8 cellular contexts compared by ENCODE assay signal in genomic region chrX:53441531-53442321, GRCh38. TPM values are rescaled to one million over a fixed set of nuclear protein-coding genes. Genes with fewer than 3 reads are reported as not detected.
DNase-seq lines count a peak whose midpoint lies in the region; ATAC-seq and TF ChIP-seq lines count a peak whose summit lies in the region.

No MANE protein-coding gene starts in this region.

- peaks cover 6% of the 10 kb centered on the region for H3K4me1 Mint-ChIP-seq in central memory CD8-positive, alpha-beta T cell

- peaks cover 5% of the 10 kb centered on the region for H3K27me3 ChIP-seq in kidney epithelial cell (ENCODE audit: control insufficient read depth, insufficient read depth, low read length)

- ATAC-seq in GM18498 (IDR thresholded peaks at IDR 0.05; ENCODE audit: unreplicated experiment) (peak; percentile 84), HG03060 (IDR thresholded peaks at IDR 0.05; ENCODE audit: low read depth, unreplicated experiment) (peak; percentile 33)
- ATAC-seq in central memory CD8-positive, alpha-beta T cell (replicated peaks; ENCODE audit: extremely low read depth, poor library complexity, severe bottlenecking): peak; percentile 68

- no peaks in the 10 kb centered on the region for H3K36me3 ChIP-seq in kidney epithelial cell (ENCODE audit: control insufficient read depth, insufficient read depth, low read length)

- no peaks in the 10 kb centered on the region for H3K9me3 Mint-ChIP-seq in central memory CD8-positive, alpha-beta T cell

- H3K4me3 ChIP-seq in kidney epithelial cell (ENCODE audit: low read depth, low read length): peak overlapping the region; percentile 45

- TF ChIP-seq CTCF in kidney epithelial cell (IDR thresholded peaks at IDR 0.05; ENCODE audit: insufficient read depth, low read length, poor library complexity, severe bottlenecking): no peak

- DNase-seq in NCI-H2171 treated with DMSO at 0.1 percent for 48 hours (lab: John Stamatoyannopoulos, UW): peak; percentile 68
- peak; percentile 80 for DNase-seq in activated CD4-positive, CD25-positive, alpha-beta regulatory T cell treated with anti-CD3 and anti-CD28 coated beads, Interleukin-2, amount 50 U/mL, for 72 hours
- peak; percentile 27 to 33 for DNase-seq in central memory CD8-positive, alpha-beta T cell (ENCODE audit: low spot score in 2 of 2)
- no peak for DNase-seq in kidney epithelial cell (ENCODE audit: low read depth)
- DNase-seq in stimulated activated CD4-positive, alpha-beta T cell treated with anti-CD3 and anti-CD28 coated beads, Interleukin-15, amount 100 ng/mL, for 48 hours (ENCODE audit: low read depth in 2 of 2): peak; percentile 50 to 68
- no peak for DNase-seq in UCSD-AML1 (lab: John Stamatoyannopoulos, UW; ENCODE audit: unreplicated experiment)

- H3K36me3 Mint-ChIP-seq in central memory CD8-positive, alpha-beta T cell (ENCODE audit: insufficient read depth): no peaks in the 10 kb centered on the region

- peak overlapping the region; percentile 22 for H3K27ac Mint-ChIP-seq in central memory CD8-positive, alpha-beta T cell (ENCODE audit: low read depth)

- H3K4me3 Mint-ChIP-seq in central memory CD8-positive, alpha-beta T cell: peak overlapping the region; percentile 70

- H3K27me3 Mint-ChIP-seq in central memory CD8-positive, alpha-beta T cell: peaks cover 9% of the 10 kb centered on the region

RNA-seq across cellular contexts. Expression of gene HSD17B10, which starts 7.6 kb away (rescaled TPM):
- 85.8 and 97.4 TPM in 2 replicates for total RNA-seq in kidney epithelial cell

RNA-seq across cellular contexts. Expression of gene RIBC1, which starts 19.1 kb away (rescaled TPM):
- 0.38 and 0.41 TPM in 2 replicates for total RNA-seq in kidney epithelial cell

RNA-seq across cellular contexts. Expression of gene SMC1A, which starts 19.3 kb away (rescaled TPM):
- 18.8 and 30.4 TPM in 2 replicates for total RNA-seq in kidney epithelial cell

Comparison
In these comparisons a context has a peak if more than half of its experiments do, and no peak if none do; other contexts are left out.
1. ATAC-seq: peak in every context shown above with its lines; median percentile 84 in GM18498; 68 in central memory CD8-positive, alpha-beta T cell; 33 in HG03060.
2. DNase-seq: peak in NCI-H2171 treated with DMSO at 0.1 percent for 48 hours (single experiment), activated CD4-positive, CD25-positive, alpha-beta regulatory T cell treated with anti-CD3 and anti-CD28 coated beads, Interleukin-2, amount 50 U/mL, for 72 hours (single experiment), central memory CD8-positive, alpha-beta T cell (2 of 2) and stimulated activated CD4-positive, alpha-beta T cell treated with anti-CD3 and anti-CD28 coated beads, Interleukin-15, amount 100 ng/mL, for 48 hours (2 of 2); none in kidney epithelial cell (single experiment) and UCSD-AML1 (single experiment).